ENCODE assay signal across 30 cellular contexts in the genomic region with DNA sequence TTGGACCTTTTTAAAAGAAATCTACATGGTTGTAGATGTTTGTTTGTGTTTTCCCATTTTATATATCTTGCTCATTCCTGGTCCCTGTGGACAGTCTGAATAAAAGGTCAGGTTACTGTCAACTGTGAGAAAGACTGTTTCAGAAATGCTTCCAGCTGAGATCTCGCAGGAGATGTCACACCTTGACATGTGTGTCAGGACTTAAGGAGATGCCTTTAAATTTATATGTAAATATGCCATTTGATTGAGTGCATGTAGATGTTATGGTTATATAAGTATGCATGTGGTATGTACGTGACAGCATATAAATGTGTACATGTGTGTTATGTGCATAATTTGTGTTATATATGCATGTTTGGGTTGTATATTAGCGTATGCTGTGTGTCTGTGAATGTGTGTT.
"Had no signal": no experiment of that assay in that cellular context is flagged by ENCODE, and none has a peak within 500 bp of the region (broad histone marks: within the 10 kb centered on the region; RNA-seq: fewer than 3 reads in every experiment).

No MANE protein-coding gene starts in this region.

- H3K9me3 ChIP-seq: adrenal gland, ascending aorta, body of pancreas, breast epithelium had no signal

- H3K36me3 ChIP-seq: adrenal gland, ascending aorta, brain microvascular endothelial cell, breast epithelium, cardiac muscle cell had no signal

- H3K27me3 ChIP-seq: adrenal gland, ascending aorta, body of pancreas, brain microvascular endothelial cell, breast epithelium, cardiac muscle cell had no signal

- DNase-seq: activated effector memory CD4-positive, alpha-beta T cell treated with anti-CD3 and anti-CD28 coated beads, Interleukin-2, amount 50 U/mL, for 16 hours; activated effector memory CD4-positive, alpha-beta T cell treated with Interleukin-2 at 50 U/mL for 16 hours; activated gamma-delta T cell; activated gamma-delta T cell treated with Interleukin-2 at 50 U/mL for 16 hours; activated naive CD4-positive, alpha-beta T cell; activated naive CD4-positive, alpha-beta T cell treated with anti-CD3 and anti-CD28 coated beads for 36 hours; activated naive CD4-positive, alpha-beta T cell treated with anti-CD3 and anti-CD28 coated beads, Interleukin-2, amount 10 ng/mL, durations not matched to agents 7 days and 5 days; activated naive CD4-positive, alpha-beta T cell treated with anti-CD3 and anti-CD28 coated beads, Interleukin-2, amount 50 U/mL, for 16 hours; activated naive CD4-positive, alpha-beta T cell treated with Interleukin-2 at 50 U/mL for 16 hours; activated naive CD8-positive, alpha-beta T cell treated with anti-CD3 and anti-CD28 coated beads for 36 hours; activated naive CD8-positive, alpha-beta T cell treated with anti-CD3 and anti-CD28 coated beads, Interleukin-2, amount 10 ng/mL, durations not matched to agents 7 days and 5 days; activated naive CD8-positive, alpha-beta T cell treated with anti-CD3 and anti-CD28 coated beads, Interleukin-2, amount 50 U/mL, for 24 hours; activated T-cell treated with anti-CD3 and anti-CD28 coated beads, Interleukin-2, amount 50 U/mL, for 1 hour; activated T-cell treated with anti-CD3 and anti-CD28 coated beads, Interleukin-2, amount 50 U/mL, for 24 hours; activated T-cell treated with anti-CD3 and anti-CD28 coated beads, Interleukin-2, amount 50 U/mL, for 4 hours; activated T-cell treated with anti-CD3 and anti-CD28 coated beads, Interleukin-2, amount 50 U/mL, for 48 hours; activated T-cell treated with anti-CD3 and anti-CD28 coated beads, Interleukin-2, amount 50 U/mL, for 72 hours; adrenal gland; amniotic stem cell; amygdala; anterior cingulate cortex; aorta; body of pancreas; brain microvascular endothelial cell; caudate nucleus; central memory CD4-positive, alpha-beta T cell; cerebellar nuclear complex had no signal

- H3K4me3 ChIP-seq: adrenal gland, ascending aorta, body of pancreas, breast epithelium, cardiac muscle cell had no signal

- H3K27ac ChIP-seq: adrenal gland, ascending aorta, body of pancreas, brain microvascular endothelial cell, breast epithelium, cardiac muscle cell had no signal
